In the genomic region with DNA sequence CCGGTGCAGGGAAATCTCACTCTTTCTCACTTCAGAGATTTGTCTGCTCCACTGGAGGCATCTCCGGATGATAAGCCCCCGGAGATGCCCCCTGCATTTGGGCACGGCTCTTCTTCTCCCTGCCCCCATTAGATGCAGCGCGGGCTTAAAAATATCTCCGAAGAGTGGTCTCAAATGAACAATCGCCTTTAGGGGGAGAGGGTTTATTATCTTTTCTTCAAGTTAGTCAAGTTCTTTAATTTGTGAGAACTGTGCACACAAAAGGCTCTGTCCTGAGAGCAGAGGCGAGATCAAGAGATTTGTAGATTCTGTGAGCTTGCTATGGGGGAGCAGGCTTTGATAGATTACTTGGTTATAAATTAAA, we compare ENCODE assay signal across 8 cellular contexts. TPM values are rescaled to one million over a fixed set of nuclear protein-coding genes. Genes with fewer than 3 reads are reported as not detected.
DNase-seq lines count a peak whose midpoint lies in the region; ATAC-seq, FAIRE-seq and TF ChIP-seq lines count a peak whose summit lies in the region.

No MANE protein-coding gene starts in this region.

- CTCF ChIA-PET in CD4-positive, alpha-beta T cell (lab: Charles Lee) = no interaction called here
- CTCF ChIA-PET in PC-9 (lab: Charles Lee) = interaction anchor here (0.5 kb wide), 1 partner anchor 38 kb away, joined by 7 read pairs; no protein-coding TSS in a partner anchor

- FAIRE-seq in HTR-8/SVneo (lab: Jason Lieb, UNC) = no peak

- H3K9me3 Mint-ChIP-seq in CD4-positive, alpha-beta T cell = no peaks in the 10 kb centered on the region

- H2AFZ ChIP-seq in PC-9 = peak overlapping the region; percentile 90
- peak overlapping the region; percentile 55 for H2AFZ ChIP-seq in fibroblast of lung (ENCODE audit: low read length)
- peak overlapping the region; percentile 95 for H2AFZ ChIP-seq in parathyroid adenoma

- peak overlapping the region; percentile 87 for H3K4me2 ChIP-seq in PC-9
- peak overlapping the region; percentile 71 for H3K4me2 ChIP-seq in fibroblast of lung (ENCODE audit: extremely low read depth, insufficient read depth, low read length)
- peak overlapping the region; percentile 88 for H3K4me2 ChIP-seq in parathyroid adenoma (ENCODE audit: low read length)

- 0 out of 2 replicates have a peak, but pooled peaks cover 7% of the 10 kb centered on the region for H4K20me1 ChIP-seq in PC-9 (ENCODE audit: insufficient read depth)
- H4K20me1 ChIP-seq in fibroblast of lung (ENCODE audit: control insufficient read depth, extremely low read depth, insufficient read depth, low read length) = no peaks in the 10 kb centered on the region

- H3K4me1 ChIP-seq in PC-9 (replicated peaks; ENCODE audit: insufficient read depth) (peaks cover 20% of the 10 kb centered on the region), fibroblast of lung (ENCODE audit: control insufficient read depth, extremely low read depth, insufficient read depth, low read length) (peaks cover 5% of the 10 kb centered on the region), parathyroid adenoma (peaks cover 7% of the 10 kb centered on the region)

- intact Hi-C loops in CD4-positive, alpha-beta T cell (cut with DNase I, micrococcal nuclease) = no loop called here
- intact Hi-C loops in PC-9 (cut with micrococcal nuclease; ENCODE audit: unreplicated experiment) = loop anchor here (5.0 kb wide), 1 partner anchor 54 kb away; no protein-coding TSS in a partner anchor

- no peaks in the 10 kb centered on the region for H3K9me3 ChIP-seq in CD4-positive, alpha-beta T cell (ENCODE audit: control insufficient read depth, low read length)
- no peaks in the 10 kb centered on the region for H3K9me3 ChIP-seq in PC-9 (ENCODE audit: insufficient read depth, low read depth)
- no peaks in the 10 kb centered on the region for H3K9me3 ChIP-seq in fibroblast of lung (ENCODE audit: control insufficient read depth, insufficient read depth, low read depth, low read length)
- no peaks in the 10 kb centered on the region for H3K9me3 ChIP-seq in parathyroid adenoma (ENCODE audit: control insufficient read depth, low read length)

- H3K9me2 ChIP-seq in PC-9 (ENCODE audit: insufficient read depth) = no peaks in the 10 kb centered on the region

- no peak for TF ChIP-seq CTCF in CD4-positive, alpha-beta T cell (IDR thresholded peaks at IDR 0.05)
- no peak for TF ChIP-seq CTCF in PC-9 (conservative IDR thresholded peaks at IDR 0.05)
- no peak for TF ChIP-seq CTCF in fibroblast of lung (conservative IDR thresholded peaks at IDR 0.05 in 1 of 2, IDR thresholded peaks at IDR 0.05 in 1 of 2; ENCODE audit: low read depth in 1 of 2, low read length in 2 of 2)
- TF ChIP-seq CTCF in parathyroid adenoma (IDR thresholded peaks at IDR 0.05) = no peak

- H3K36me3 ChIP-seq in PC-9 (ENCODE audit: low read depth) = no peaks in the 10 kb centered on the region
- no peaks in the 10 kb centered on the region for H3K36me3 ChIP-seq in fibroblast of lung (ENCODE audit: control insufficient read depth, insufficient read depth, low read length)
- no peaks in the 10 kb centered on the region for H3K36me3 ChIP-seq in parathyroid adenoma (ENCODE audit: control insufficient read depth, insufficient read depth, low read length)

- peak overlapping the region; percentile 23 for H3K9ac ChIP-seq in fibroblast of lung (ENCODE audit: insufficient read depth, low read length)
- H3K9ac ChIP-seq in parathyroid adenoma = no peak overlapping the region

- peaks cover 55% of the 10 kb centered on the region for H3K27me3 ChIP-seq in CD4-positive, alpha-beta T cell (ENCODE audit: control insufficient read depth, insufficient read depth, low read length)
- no peaks in the 10 kb centered on the region for H3K27me3 ChIP-seq in PC-9 (ENCODE audit: insufficient read depth, low read depth)
- H3K27me3 ChIP-seq in fibroblast of lung (ENCODE audit: control insufficient read depth, insufficient read depth, low read length) = peaks cover 3% of the 10 kb centered on the region
- H3K27me3 ChIP-seq in parathyroid adenoma (ENCODE audit: control insufficient read depth, insufficient read depth, low read length) = no peaks in the 10 kb centered on the region

- H3K27me3 Mint-ChIP-seq in CD4-positive, alpha-beta T cell = peaks cover 24% of the 10 kb centered on the region

- BruUV-seq in PC-9 (replicated peaks; lab: Mats Ljungman, UMichigan) = no TSS peak

- no peaks in the 10 kb centered on the region for H3K36me3 Mint-ChIP-seq in CD4-positive, alpha-beta T cell (ENCODE audit: low read depth)

- H3F3A ChIP-seq in PC-9 (ENCODE audit: insufficient read depth, low read depth) = no peaks in the 10 kb centered on the region; the same call in 1 of the 2 replicates

- peak overlapping the region; percentile 90; the same call in 1 of the 2 replicates for H3K4me3 ChIP-seq in PC-9
- peak overlapping the region; percentile 17 to 82 (median 59) for H3K4me3 ChIP-seq in fibroblast of lung (replicated peaks in 1 of 4; ENCODE audit: control extremely low read depth in 1 of 4, insufficient read depth in 1 of 4, low read depth in 3 of 4, low read length in 4 of 4)
- H3K4me3 ChIP-seq in parathyroid adenoma (ENCODE audit: low read depth, low read length) = peak overlapping the region; percentile 52

- POLR2A ChIA-PET in CD4-positive, alpha-beta T cell (lab: Charles Lee) = no interaction called here
- POLR2A ChIA-PET in PC-9 (lab: Charles Lee; ENCODE audit: unreplicated experiment) = interaction anchor here (0.5 kb wide), 1 partner anchor 75 kb away, joined by 3 read pairs; no protein-coding TSS in a partner anchor

- ATAC-seq in CD4-positive, alpha-beta T cell (ENCODE audit: poor library complexity) = no peak

- peak overlapping the region; percentile 81 for H3K4me3 Mint-ChIP-seq in CD4-positive, alpha-beta T cell

- no peak overlapping the region for H3K27ac Mint-ChIP-seq in CD4-positive, alpha-beta T cell

- no peak overlapping the region for H3K27ac ChIP-seq in CD4-positive, alpha-beta T cell (ENCODE audit: low read depth, low read length)
- no peak overlapping the region for H3K27ac ChIP-seq in PC-9
- H3K27ac ChIP-seq in fibroblast of lung (ENCODE audit: insufficient read depth, low read length) = no peak overlapping the region
- H3K27ac ChIP-seq in parathyroid adenoma = peak overlapping the region; percentile 93

- H3K79me2 ChIP-seq in PC-9 (ENCODE audit: low read depth) = peaks cover 37% of the 10 kb centered on the region
- no peaks in the 10 kb centered on the region for H3K79me2 ChIP-seq in fibroblast of lung (ENCODE audit: control insufficient read depth, insufficient read depth, low read length)
- no peaks in the 10 kb centered on the region for H3K79me2 ChIP-seq in parathyroid adenoma

- DNase-seq in CD4-positive, alpha-beta T cell = no peak
- DNase-seq in PC-9 (no peak), fibroblast of lung (ENCODE audit: low read depth in 2 of 2) (no peak), GOT3 (lab: John Stamatoyannopoulos, UW) (no peak), HTR-8/SVneo (ENCODE audit: insufficient read length, low spot score) (no peak), SK-N-DZ (ENCODE audit: low spot score) (no peak), NCI-H1694 treated with DMSO at 0.1 percent for 48 hours (lab: John Stamatoyannopoulos, UW) (no peak)

- H3K4me1 Mint-ChIP-seq in CD4-positive, alpha-beta T cell (ENCODE audit: low read depth) = no peaks in the 10 kb centered on the region

RNA-seq across cellular contexts. Expression of gene PRTG, which starts 0.6 kb away (rescaled TPM):
- not detected for total RNA-seq in CD4-positive, alpha-beta T cell
- total RNA-seq in PC-9 (2021) (11.4 and 16.5 TPM in 2 replicates), fibroblast of lung (2.1 and 4.0 TPM in 2 replicates)
- polyA plus RNA-seq in fibroblast of lung = 0.90 and 2.1 TPM in 2 replicates
- polyA plus RNA-seq in fibroblast of lung (2012) = 1.0 and 2.1 TPM in 2 replicates
- polyA minus RNA-seq in fibroblast of lung (ENCODE audit: low replicate concordance) = 0.19 and 0.90 TPM in 2 replicates
- 9.3 and 10.4 TPM in 2 replicates for polyA plus RNA-seq in SK-N-DZ (2014; cell fraction: cytosol; rRNA removed)
- polyA plus RNA-seq in SK-N-DZ (2014; cell fraction: nucleus; rRNA removed) = 14.8 and 21.1 TPM in 2 replicates
